In the genomic region with DNA sequence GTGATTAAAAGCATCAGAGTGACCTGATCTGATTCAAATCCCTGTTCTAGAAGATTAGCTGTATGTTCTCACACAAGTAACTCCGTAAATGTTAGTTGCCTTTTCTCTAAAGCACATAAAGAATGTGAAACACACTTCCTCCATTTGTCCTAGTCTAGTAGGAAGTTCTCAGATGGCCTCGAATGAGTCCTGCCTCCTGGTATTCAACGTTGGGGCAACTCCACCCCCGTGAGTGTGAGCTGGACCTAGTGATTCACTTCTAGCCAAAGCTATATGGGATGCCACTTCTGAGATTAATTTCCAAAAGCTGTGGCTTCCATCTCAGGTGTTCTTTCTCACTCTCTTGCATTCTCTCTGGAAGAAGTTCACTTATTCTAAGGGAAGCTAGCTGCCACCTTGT, we compare ENCODE assay signal across 25 cellular contexts.
DNase-seq lines count a peak whose midpoint lies in the region; ATAC-seq and TF ChIP-seq lines count a peak whose summit lies in the region.
"Had no signal": no experiment of that assay in that cellular context is flagged by ENCODE, and none has a peak within 500 bp of the region (broad histone marks: within the 10 kb centered on the region; RNA-seq: fewer than 3 reads in every experiment).

No MANE protein-coding gene starts in this region.

- H3K9ac ChIP-seq in adipocyte (ENCODE audit: low read length), result no peak overlapping the region
- H3K9ac ChIP-seq: BLaER1 had no signal

- no peaks in the 10 kb centered on the region for H3K79me2 ChIP-seq in osteoblast (ENCODE audit: insufficient read depth, low read length)

- H3K9me3 ChIP-seq in adipocyte (ENCODE audit: control insufficient read depth, low read length) (no peaks in the 10 kb centered on the region), osteoblast (ENCODE audit: low read depth, low read length) (no peaks in the 10 kb centered on the region), aorta (ENCODE audit: control insufficient read depth, low read length) (no peaks in the 10 kb centered on the region)
- H3K9me3 ChIP-seq: BLaER1, Caco-2, lower lobe of right lung had no signal

- 56 to 61% methylated on average over 4 of the region's 4 CpGs for WGBS in aorta, 2 donors

- H4K20me1 ChIP-seq in osteoblast (ENCODE audit: insufficient read depth, low read length), result no peaks in the 10 kb centered on the region
- H4K20me1 ChIP-seq: BLaER1 had no signal

- intact Hi-C loops in aorta (cut with DNase I), result no loop called here

- H3K36me3 ChIP-seq in adipocyte (ENCODE audit: control insufficient read depth, insufficient read depth, low read length, severe bottlenecking), result no peaks in the 10 kb centered on the region
- no peaks in the 10 kb centered on the region for H3K36me3 ChIP-seq in osteoblast (ENCODE audit: insufficient read depth, low read length)
- H3K36me3 ChIP-seq in aorta (ENCODE audit: control insufficient read depth in 1 of 2, insufficient read depth in 2 of 2, low read length in 1 of 2), result no peaks in the 10 kb centered on the region
- H3K36me3 ChIP-seq: BLaER1, lower lobe of right lung had no signal

- H3K27ac ChIP-seq in osteoblast (ENCODE audit: low read depth, low read length) (no peak overlapping the region), aorta (ENCODE audit: low read depth in 1 of 2, low read length in 2 of 2) (no peak overlapping the region)
- H3K27ac ChIP-seq: BLaER1, lower lobe of right lung, RWPE1, SK-N-MC had no signal

- ATAC-seq in aorta (ENCODE audit: low FRiP score), result no peak
- ATAC-seq: activated T-cell treated with anti-CD3 and anti-CD28 coated beads, Interleukin-2, amount 50 U/mL, for 72 hours; HCT116; lower lobe of right lung had no signal

- H3K27me3 ChIP-seq in adipocyte (replicated peaks; ENCODE audit: control insufficient read depth, insufficient read depth, low read length) (no peaks in the 10 kb centered on the region), osteoblast (ENCODE audit: insufficient read depth, low read length) (no peaks in the 10 kb centered on the region), aorta (ENCODE audit: control insufficient read depth in 1 of 2, insufficient read depth in 2 of 2, low read length in 1 of 2) (no peaks in the 10 kb centered on the region)
- H3K27me3 ChIP-seq: BLaER1 had no signal

- H3K4me3 ChIP-seq in adipocyte (ENCODE audit: low read length), result no peak overlapping the region
- H3K4me3 ChIP-seq in osteoblast (ENCODE audit: insufficient read depth, low read length), result no peak overlapping the region
- H3K4me3 ChIP-seq in aorta (ENCODE audit: low read length in 2 of 2), result no peak overlapping the region
- H3K4me3 ChIP-seq: BLaER1, lower lobe of right lung, SK-N-MC had no signal

- H3K4me1 ChIP-seq in adipocyte (ENCODE audit: control insufficient read depth, insufficient read depth, low read length) (no peaks in the 10 kb centered on the region), osteoblast (ENCODE audit: insufficient read depth, low read length) (no peaks in the 10 kb centered on the region), aorta (ENCODE audit: control insufficient read depth in 1 of 2, insufficient read depth in 2 of 2, low read length in 2 of 2) (no peaks in the 10 kb centered on the region)
- H3K4me1 ChIP-seq: BLaER1, Caco-2, lower lobe of right lung had no signal

- DNase-seq in Daoy (ENCODE audit: low read depth) (peak; percentile 5), HT1080 (ENCODE audit: low read depth) (peak; percentile 40), adipocyte (ENCODE audit: low read depth) (peak; percentile 3), osteoblast (ENCODE audit: insufficient read length, low spot score, missing footprints) (no peak), putamen (ENCODE audit: low spot score) (no peak), aorta (no peak), NCI-H524 (lab: John Stamatoyannopoulos, UW) (no peak)
- DNase-seq in stimulated activated CD4-positive, alpha-beta T cell treated with anti-CD3 and anti-CD28 coated beads, Interleukin-15, amount 100 ng/mL, for 24 hours, result no peak
- DNase-seq: activated CD4-positive, alpha-beta T cell treated with anti-CD3 and anti-CD28 coated beads for 48 hours; activated naive CD4-positive, alpha-beta T cell treated with Interleukin-2 at 50 U/mL for 16 hours; activated T-cell treated with anti-CD3 and anti-CD28 coated beads, Interleukin-2, amount 50 U/mL, for 72 hours; amygdala; Caco-2; central memory CD4-positive, alpha-beta T cell; DND-41; glutamatergic neuron; lower lobe of right lung; NCI-H1092; NCI-H1930; small intestine; T-helper 2 cell had no signal

- no peak for TF ChIP-seq CTCF in osteoblast (IDR thresholded peaks at IDR 0.05; ENCODE audit: extremely low read depth, low read depth, low read length)

- H3K4me2 ChIP-seq in osteoblast (ENCODE audit: insufficient read depth, low read length), result peak overlapping the region; percentile 7
- H3K4me2 ChIP-seq: BLaER1 had no signal

- H2AFZ ChIP-seq in osteoblast (ENCODE audit: low read length), result peak overlapping the region; percentile 67

Comparison
In these comparisons a context has a peak if more than half of its experiments do, and no peak if none do; other contexts are left out.
1. DNase-seq: peak in Daoy (single experiment), HT1080 (single experiment) and adipocyte (single experiment); none in osteoblast (single experiment), putamen (single experiment), stimulated activated CD4-positive, alpha-beta T cell treated with anti-CD3 and anti-CD28 coated beads, Interleukin-15, amount 100 ng/mL, for 24 hours (single experiment), aorta (0 of 2) and NCI-H524 (0 of 2).